In genomic region chr10:69089638-69090599, GRCh38 we compare ENCODE assay signal across 8 cellular contexts. TPM values are rescaled to one million over a fixed set of nuclear protein-coding genes. Genes with fewer than 3 reads are reported as not detected.
DNase-seq lines count a peak whose midpoint lies in the region; ATAC-seq and TF ChIP-seq lines count a peak whose summit lies in the region.

No MANE protein-coding gene starts in this region.

- H3K9ac ChIP-seq in fibroblast of lung (ENCODE audit: insufficient read depth, low read length): no peak overlapping the region

- peak overlapping the region; percentile 58 for H2AFZ ChIP-seq in fibroblast of lung (ENCODE audit: low read length)

- H3K4me3 ChIP-seq in fibroblast of lung (replicated peaks in 1 of 4; ENCODE audit: control extremely low read depth in 1 of 4, insufficient read depth in 1 of 4, low read depth in 3 of 4, low read length in 4 of 4): peak overlapping the region in 1 of 4 experiments; percentile 84

- H3K4me1 ChIP-seq in fibroblast of lung (ENCODE audit: control insufficient read depth, extremely low read depth, insufficient read depth, low read length): peaks cover 4% of the 10 kb centered on the region

- H3K4me2 ChIP-seq in fibroblast of lung (ENCODE audit: extremely low read depth, insufficient read depth, low read length): peak overlapping the region; percentile 57

- H3K9me3 ChIP-seq in fibroblast of lung (ENCODE audit: control insufficient read depth, insufficient read depth, low read depth, low read length): no peaks in the 10 kb centered on the region

- H4K20me1 ChIP-seq in fibroblast of lung (ENCODE audit: control insufficient read depth, extremely low read depth, insufficient read depth, low read length): no peaks in the 10 kb centered on the region

- H3K27ac ChIP-seq in fibroblast of lung (ENCODE audit: insufficient read depth, low read length): peak overlapping the region; percentile 58

- no peak for TF ChIP-seq CTCF in fibroblast of lung (conservative IDR thresholded peaks at IDR 0.05 in 1 of 2, IDR thresholded peaks at IDR 0.05 in 1 of 2; ENCODE audit: low read depth in 1 of 2, low read length in 2 of 2)

- H3K27me3 ChIP-seq in fibroblast of lung (ENCODE audit: control insufficient read depth, insufficient read depth, low read length): no peaks in the 10 kb centered on the region

- H3K79me2 ChIP-seq in fibroblast of lung (ENCODE audit: control insufficient read depth, insufficient read depth, low read length): peaks cover 2% of the 10 kb centered on the region

- no peaks in the 10 kb centered on the region for H3K36me3 ChIP-seq in fibroblast of lung (ENCODE audit: control insufficient read depth, insufficient read depth, low read length)

- DNase-seq in activated CD8-positive, alpha-beta memory T cell treated with anti-CD3 and anti-CD28 coated beads for 1 hour (ENCODE audit: extremely low read depth in 1 of 2, low read depth in 1 of 2): peak; percentile 33 to 65
- DNase-seq in fibroblast of lung (ENCODE audit: low read depth in 2 of 2): peak; percentile 57 to 62
- DNase-seq in stimulated activated CD4-positive, alpha-beta T cell treated with anti-CD3 and anti-CD28 coated beads, Interleukin-4, amount 100 ng/mL, for 24 hours: peak; percentile 85
- no peak for DNase-seq in glomerular visceral epithelial cell (ENCODE audit: extremely low spot score)
- no peak for DNase-seq in GOT3 (lab: John Stamatoyannopoulos, UW)
- no peak for DNase-seq in cerebellar nuclear complex (lab: John Stamatoyannopoulos, UW)

- peak; percentile 42 for ATAC-seq in GM18511 (IDR thresholded peaks at IDR 0.05; ENCODE audit: unreplicated experiment)
- ATAC-seq in HG03378 (IDR thresholded peaks at IDR 0.05; ENCODE audit: unreplicated experiment): peak; percentile 30

RNA-seq across cellular contexts. Expression of gene SRGN, which starts 2.0 kb away (rescaled TPM):
- total RNA-seq in fibroblast of lung: 147 and 363 TPM in 2 replicates
- 71.9 and 83.9 TPM in 2 replicates for polyA plus RNA-seq in fibroblast of lung
- 59.1 and 76.2 TPM in 2 replicates for polyA plus RNA-seq in fibroblast of lung (2012)
- polyA minus RNA-seq in fibroblast of lung (ENCODE audit: low replicate concordance): 9.6 and 21.5 TPM in 2 replicates

RNA-seq across cellular contexts. Expression of gene VPS26A, which starts 34.1 kb away (rescaled TPM):
- 38.0 and 44.1 TPM in 2 replicates for total RNA-seq in fibroblast of lung
- 51.3 and 57.1 TPM in 2 replicates for polyA plus RNA-seq in fibroblast of lung
- 55.2 and 55.9 TPM in 2 replicates for polyA plus RNA-seq in fibroblast of lung (2012)
- 0.90 and 1.9 TPM in 2 replicates for polyA minus RNA-seq in fibroblast of lung (ENCODE audit: low replicate concordance)

Comparison
In these comparisons a context has a peak if more than half of its experiments do, and no peak if none do; other contexts are left out.
1. DNase-seq: peak in activated CD8-positive, alpha-beta memory T cell treated with anti-CD3 and anti-CD28 coated beads for 1 hour (2 of 2), fibroblast of lung (2 of 2) and stimulated activated CD4-positive, alpha-beta T cell treated with anti-CD3 and anti-CD28 coated beads, Interleukin-4, amount 100 ng/mL, for 24 hours (single experiment); none in glomerular visceral epithelial cell (single experiment), GOT3 (single experiment) and cerebellar nuclear complex (0 of 2).